In genomic region chr13:109652536-109652935, GRCh38 we compare ENCODE assay signal across 20 cellular contexts.
DNase-seq lines count a peak whose midpoint lies in the region; ATAC-seq and TF ChIP-seq lines count a peak whose summit lies in the region.
"Had no signal": no experiment of that assay in that cellular context is flagged by ENCODE, and none has a peak within 500 bp of the region (broad histone marks: within the 10 kb centered on the region; RNA-seq: fewer than 3 reads in every experiment).

No MANE protein-coding gene starts in this region.

- peak; percentile 32 for DNase-seq in Daoy (ENCODE audit: low read depth)
- peak; percentile 88 for DNase-seq in SK-N-MC (ENCODE audit: low read depth, low spot score)
- DNase-seq in fibroblast of peridontal ligament (ENCODE audit: extremely low read depth) = peak; percentile 49
- peak; percentile 26 for DNase-seq in renal cortical epithelial cell (ENCODE audit: low read depth)
- DNase-seq in Peyer's patch = no peak
- no peak for DNase-seq in germinal center (ENCODE audit: low spot score)
- DNase-seq: activated CD4-positive, CD25-positive, alpha-beta regulatory T cell treated with anti-CD3 and anti-CD28 coated beads, Interleukin-2, amount 50 U/mL, for 72 hours; DND-41; foreskin fibroblast; GOT3; KG1; left cardiac atrium; NCI-H1092 treated with DMSO at 0.1 percent for 48 hours; NCI-H2107; NCI-H526; SIG-M5; stimulated activated CD4-positive, alpha-beta T cell treated with anti-CD3 and anti-CD28 coated beads, Interleukin-1b, Interleukin-23, amount 100 ng/mL, for 48 hours; stimulated activated naive CD8-positive, alpha-beta T cell treated with anti-CD3 and anti-CD28 coated beads, Interleukin-15, Interleukin-2, amounts not matched to agents 100 U/mL and 50 U/mL, for 24 hours had no signal

- H3K4me3 ChIP-seq in SK-N-MC (peak overlapping the region; percentile 9; the same call in 1 of the 2 replicates), gastroesophageal sphincter (no peak overlapping the region), Peyer's patch (no peak overlapping the region)

- peaks cover 7% of the 10 kb centered on the region for H3K27me3 ChIP-seq in gastroesophageal sphincter
- no peaks in the 10 kb centered on the region for H3K27me3 ChIP-seq in Peyer's patch

- H3K9me3 ChIP-seq in SK-N-MC (ENCODE audit: low read depth, low read length) (no peaks in the 10 kb centered on the region), gastroesophageal sphincter (no peaks in the 10 kb centered on the region), Peyer's patch (no peaks in the 10 kb centered on the region)

- ATAC-seq in HG02870 (IDR thresholded peaks at IDR 0.05; ENCODE audit: unreplicated experiment) (no peak), gastroesophageal sphincter (no peak)
- ATAC-seq: left cardiac atrium; stimulated activated naive CD8-positive, alpha-beta T cell treated with anti-CD3 and anti-CD28 coated beads, Interleukin-15, Interleukin-2, amounts not matched to agents 100 U/mL and 50 U/mL, for 24 hours had no signal

- H3K27ac ChIP-seq in SK-N-MC (peak overlapping the region; percentile 62; the same call in 1 of the 2 replicates), gastroesophageal sphincter (peak overlapping the region in 2 of 4 donors; percentile 27 to 29), Peyer's patch (peak overlapping the region in 1 of 4 donors; percentile 38)

- no peak overlapping the region for H3K9ac ChIP-seq in SK-N-MC (ENCODE audit: insufficient read length)

- no peak for TF ChIP-seq CTCF in gastroesophageal sphincter (IDR thresholded peaks at IDR 0.05)
- TF ChIP-seq CTCF in Peyer's patch (IDR thresholded peaks at IDR 0.05) = no peak

- 34 to 50% methylated on average over 3 of the region's 3 CpGs for WGBS in gastroesophageal sphincter (ENCODE audit: low coverage in 1 of 2), 2 donors

- TF ChIP-seq POLR2A in gastroesophageal sphincter (IDR thresholded peaks at IDR 0.05) = no peak
- TF ChIP-seq POLR2A in Peyer's patch (IDR thresholded peaks at IDR 0.05) = no peak

- H3K36me3 ChIP-seq in SK-N-MC (ENCODE audit: insufficient read depth, low read length) (no peaks in the 10 kb centered on the region), gastroesophageal sphincter (no peaks in the 10 kb centered on the region), Peyer's patch (no peaks in the 10 kb centered on the region)

- TF ChIP-seq EP300 in gastroesophageal sphincter (IDR thresholded peaks at IDR 0.05) = no peak

- no peaks in the 10 kb centered on the region for H3K4me1 ChIP-seq in gastroesophageal sphincter
- no peaks in the 10 kb centered on the region for H3K4me1 ChIP-seq in Peyer's patch

Comparison
In these comparisons a context has a peak if more than half of its experiments do, and no peak if none do; other contexts are left out.
1. DNase-seq: peak in Daoy (single experiment), SK-N-MC (single experiment), fibroblast of peridontal ligament (single experiment) and renal cortical epithelial cell (single experiment); none in Peyer's patch (0 of 3) and germinal center (single experiment).